1 cellular context compared by ENCODE assay signal in the genomic region with DNA sequence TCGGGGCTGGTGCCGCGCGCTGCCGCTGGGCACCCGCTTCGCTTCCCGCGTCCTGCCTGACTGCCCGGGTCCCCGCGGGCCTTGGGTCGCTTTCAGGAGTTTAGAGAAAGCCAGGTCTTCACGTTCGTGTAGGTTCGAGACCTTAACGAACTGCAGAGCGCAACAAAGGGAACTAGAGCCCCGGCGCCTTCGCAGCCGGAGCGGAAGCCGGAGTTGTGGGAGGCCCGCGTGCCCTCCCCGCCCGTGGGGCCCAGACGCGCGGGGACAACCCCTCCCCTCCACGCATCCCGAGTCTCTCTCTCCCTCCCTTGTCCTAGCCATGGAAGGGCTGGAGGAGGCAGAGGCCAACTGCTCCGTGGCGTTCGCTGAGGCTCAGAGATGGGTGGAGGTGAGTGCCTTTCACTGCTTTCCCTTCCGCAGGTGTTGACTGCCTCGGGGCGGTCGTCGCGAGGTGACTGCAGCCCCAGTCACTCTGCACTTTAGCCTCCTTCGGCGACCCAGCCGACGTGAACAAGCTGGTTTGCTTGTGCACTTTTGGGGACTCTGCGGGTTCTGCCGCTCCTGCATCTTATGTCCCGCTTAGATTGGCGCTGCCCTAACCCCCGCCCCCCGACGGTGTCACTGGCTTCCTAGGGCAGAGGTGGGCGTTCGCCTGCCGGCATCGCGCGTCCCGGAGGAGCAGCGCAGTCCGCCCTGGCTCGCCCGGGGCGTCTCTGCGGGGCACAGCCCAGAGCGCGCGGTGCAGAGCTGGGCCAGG.
TF ChIP-seq lines count a peak whose summit lies in the region.

No MANE protein-coding gene starts in this region.

TF ChIP-seq in HepG2, 621 proteins besides CTCF, POLR2A, EP300 and RAD21 (continued from another document and continues in another):
- TF ChIP-seq, protein P1, sequence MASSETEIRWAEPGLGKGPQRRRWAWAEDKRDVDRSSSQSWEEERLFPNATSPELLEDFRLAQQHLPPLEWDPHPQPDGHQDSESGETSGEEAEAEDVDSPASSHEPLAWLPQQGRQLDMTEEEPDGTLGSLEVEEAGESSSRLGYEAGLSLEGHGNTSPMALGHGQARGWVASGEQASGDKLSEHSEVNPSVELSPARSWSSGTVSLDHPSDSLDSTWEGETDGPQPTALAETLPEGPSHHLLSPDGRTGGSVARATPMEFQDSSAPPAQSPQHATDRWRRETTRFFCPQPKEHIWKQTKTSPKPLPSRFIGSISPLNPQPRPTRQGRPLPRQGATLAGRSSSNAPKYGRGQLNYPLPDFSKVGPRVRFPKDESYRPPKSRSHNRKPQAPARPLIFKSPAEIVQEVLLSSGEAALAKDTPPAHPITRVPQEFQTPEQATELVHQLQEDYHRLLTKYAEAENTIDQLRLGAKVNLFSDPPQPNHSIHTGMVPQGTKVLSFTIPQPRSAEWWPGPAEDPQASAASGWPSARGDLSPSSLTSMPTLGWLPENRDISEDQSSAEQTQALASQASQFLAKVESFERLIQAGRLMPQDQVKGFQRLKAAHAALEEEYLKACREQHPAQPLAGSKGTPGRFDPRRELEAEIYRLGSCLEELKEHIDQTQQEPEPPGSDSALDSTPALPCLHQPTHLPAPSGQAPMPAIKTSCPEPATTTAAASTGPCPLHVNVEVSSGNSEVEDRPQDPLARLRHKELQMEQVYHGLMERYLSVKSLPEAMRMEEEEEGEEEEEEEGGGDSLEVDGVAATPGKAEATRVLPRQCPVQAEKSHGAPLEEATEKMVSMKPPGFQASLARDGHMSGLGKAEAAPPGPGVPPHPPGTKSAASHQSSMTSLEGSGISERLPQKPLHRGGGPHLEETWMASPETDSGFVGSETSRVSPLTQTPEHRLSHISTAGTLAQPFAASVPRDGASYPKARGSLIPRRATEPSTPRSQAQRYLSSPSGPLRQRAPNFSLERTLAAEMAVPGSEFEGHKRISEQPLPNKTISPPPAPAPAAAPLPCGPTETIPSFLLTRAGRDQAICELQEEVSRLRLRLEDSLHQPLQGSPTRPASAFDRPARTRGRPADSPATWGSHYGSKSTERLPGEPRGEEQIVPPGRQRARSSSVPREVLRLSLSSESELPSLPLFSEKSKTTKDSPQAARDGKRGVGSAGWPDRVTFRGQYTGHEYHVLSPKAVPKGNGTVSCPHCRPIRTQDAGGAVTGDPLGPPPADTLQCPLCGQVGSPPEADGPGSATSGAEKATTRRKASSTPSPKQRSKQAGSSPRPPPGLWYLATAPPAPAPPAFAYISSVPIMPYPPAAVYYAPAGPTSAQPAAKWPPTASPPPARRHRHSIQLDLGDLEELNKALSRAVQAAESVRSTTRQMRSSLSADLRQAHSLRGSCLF (CRISPR knock-in tag; IDR thresholded peaks at IDR 0.05; ENCODE audit: borderline replicate concordance): 0 out of 2 replicates have a peak, but pooled peaks have one; percentile 30
- no peak for TF ChIP-seq RORA (CRISPR knock-in tag; IDR thresholded peaks at IDR 0.05)
- 0 out of 2 replicates have a peak, but pooled peaks have one; percentile 48 for TF ChIP-seq ZNF598 (CRISPR knock-in tag; IDR thresholded peaks at IDR 0.05; ENCODE audit: borderline replicate concordance)
- no peak for TF ChIP-seq STAT5B (CRISPR knock-in tag; IDR thresholded peaks at IDR 0.05)
- TF ChIP-seq MXD4 (CRISPR knock-in tag; IDR thresholded peaks at IDR 0.05): peak; percentile 54; the same call in 1 of the 2 replicates
- no peak for TF ChIP-seq ZNF296 (CRISPR knock-in tag; conservative IDR thresholded peaks at IDR 0.05)
- TF ChIP-seq TOE1 (CRISPR knock-in tag; IDR thresholded peaks at IDR 0.05): no peak
- TF ChIP-seq ZFP37 (CRISPR knock-in tag; IDR thresholded peaks at IDR 0.05; ENCODE audit: borderline replicate concordance): no peak
- TF ChIP-seq, protein P2, sequence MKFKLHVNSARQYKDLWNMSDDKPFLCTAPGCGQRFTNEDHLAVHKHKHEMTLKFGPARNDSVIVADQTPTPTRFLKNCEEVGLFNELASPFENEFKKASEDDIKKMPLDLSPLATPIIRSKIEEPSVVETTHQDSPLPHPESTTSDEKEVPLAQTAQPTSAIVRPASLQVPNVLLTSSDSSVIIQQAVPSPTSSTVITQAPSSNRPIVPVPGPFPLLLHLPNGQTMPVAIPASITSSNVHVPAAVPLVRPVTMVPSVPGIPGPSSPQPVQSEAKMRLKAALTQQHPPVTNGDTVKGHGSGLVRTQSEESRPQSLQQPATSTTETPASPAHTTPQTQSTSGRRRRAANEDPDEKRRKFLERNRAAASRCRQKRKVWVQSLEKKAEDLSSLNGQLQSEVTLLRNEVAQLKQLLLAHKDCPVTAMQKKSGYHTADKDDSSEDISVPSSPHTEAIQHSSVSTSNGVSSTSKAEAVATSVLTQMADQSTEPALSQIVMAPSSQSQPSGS (CRISPR knock-in tag; IDR thresholded peaks at IDR 0.05): 0 out of 2 replicates have a peak, but pooled peaks have one; percentile 25
- TF ChIP-seq NBN (conservative IDR thresholded peaks at IDR 0.05): no peak
- peak; percentile 67; the same call in 1 of the 2 replicates for TF ChIP-seq SSRP1 (CRISPR knock-in tag; IDR thresholded peaks at IDR 0.05)
- TF ChIP-seq GZF1 (CRISPR knock-in tag; IDR thresholded peaks at IDR 0.05): no peak
- no peak for TF ChIP-seq TARDBP (CRISPR knock-in tag; IDR thresholded peaks at IDR 0.05)
- TF ChIP-seq PLRG1 (conservative IDR thresholded peaks at IDR 0.05): no peak
- TF ChIP-seq, protein P3, sequence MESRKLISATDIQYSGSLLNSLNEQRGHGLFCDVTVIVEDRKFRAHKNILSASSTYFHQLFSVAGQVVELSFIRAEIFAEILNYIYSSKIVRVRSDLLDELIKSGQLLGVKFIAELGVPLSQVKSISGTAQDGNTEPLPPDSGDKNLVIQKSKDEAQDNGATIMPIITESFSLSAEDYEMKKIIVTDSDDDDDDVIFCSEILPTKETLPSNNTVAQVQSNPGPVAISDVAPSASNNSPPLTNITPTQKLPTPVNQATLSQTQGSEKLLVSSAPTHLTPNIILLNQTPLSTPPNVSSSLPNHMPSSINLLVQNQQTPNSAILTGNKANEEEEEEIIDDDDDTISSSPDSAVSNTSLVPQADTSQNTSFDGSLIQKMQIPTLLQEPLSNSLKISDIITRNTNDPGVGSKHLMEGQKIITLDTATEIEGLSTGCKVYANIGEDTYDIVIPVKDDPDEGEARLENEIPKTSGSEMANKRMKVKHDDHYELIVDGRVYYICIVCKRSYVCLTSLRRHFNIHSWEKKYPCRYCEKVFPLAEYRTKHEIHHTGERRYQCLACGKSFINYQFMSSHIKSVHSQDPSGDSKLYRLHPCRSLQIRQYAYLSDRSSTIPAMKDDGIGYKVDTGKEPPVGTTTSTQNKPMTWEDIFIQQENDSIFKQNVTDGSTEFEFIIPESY (CRISPR knock-in tag; IDR thresholded peaks at IDR 0.05): 0 out of 2 replicates have a peak, but pooled peaks have one; percentile 5
- TF ChIP-seq NR3C1 (CRISPR knock-in tag; IDR thresholded peaks at IDR 0.05): no peak
- no peak; the same call in 1 of the 2 replicates for TF ChIP-seq MTA1 (CRISPR knock-in tag; IDR thresholded peaks at IDR 0.05; ENCODE audit: borderline replicate concordance)
- TF ChIP-seq IKZF4 (CRISPR knock-in tag; IDR thresholded peaks at IDR 0.05; ENCODE audit: borderline replicate concordance, low read depth, not compliant biosample characterization): no peak
- TF ChIP-seq, protein P4, sequence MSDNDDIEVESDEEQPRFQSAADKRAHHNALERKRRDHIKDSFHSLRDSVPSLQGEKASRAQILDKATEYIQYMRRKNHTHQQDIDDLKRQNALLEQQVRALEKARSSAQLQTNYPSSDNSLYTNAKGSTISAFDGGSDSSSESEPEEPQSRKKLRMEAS (IDR thresholded peaks at IDR 0.05): peak; percentile 69
- TF ChIP-seq, protein P5, sequence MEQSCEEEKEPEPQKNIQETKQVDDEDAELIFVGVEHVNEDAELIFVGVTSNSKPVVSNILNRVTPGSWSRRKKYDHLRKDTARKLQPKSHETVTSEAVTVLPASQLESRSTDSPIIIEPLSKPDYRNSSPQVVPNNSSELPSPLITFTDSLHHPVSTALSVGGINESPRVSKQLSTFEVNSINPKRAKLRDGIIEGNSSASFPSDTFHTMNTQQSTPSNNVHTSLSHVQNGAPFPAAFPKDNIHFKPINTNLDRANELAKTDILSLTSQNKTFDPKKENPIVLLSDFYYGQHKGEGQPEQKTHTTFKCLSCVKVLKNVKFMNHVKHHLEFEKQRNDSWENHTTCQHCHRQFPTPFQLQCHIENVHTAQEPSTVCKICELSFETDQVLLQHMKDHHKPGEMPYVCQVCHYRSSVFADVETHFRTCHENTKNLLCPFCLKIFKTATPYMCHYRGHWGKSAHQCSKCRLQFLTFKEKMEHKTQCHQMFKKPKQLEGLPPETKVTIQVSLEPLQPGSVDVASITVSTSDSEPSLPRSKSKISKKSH (CRISPR knock-in tag; IDR thresholded peaks at IDR 0.05; ENCODE audit: borderline replicate concordance): peak; percentile 69
- TF ChIP-seq, protein P6, sequence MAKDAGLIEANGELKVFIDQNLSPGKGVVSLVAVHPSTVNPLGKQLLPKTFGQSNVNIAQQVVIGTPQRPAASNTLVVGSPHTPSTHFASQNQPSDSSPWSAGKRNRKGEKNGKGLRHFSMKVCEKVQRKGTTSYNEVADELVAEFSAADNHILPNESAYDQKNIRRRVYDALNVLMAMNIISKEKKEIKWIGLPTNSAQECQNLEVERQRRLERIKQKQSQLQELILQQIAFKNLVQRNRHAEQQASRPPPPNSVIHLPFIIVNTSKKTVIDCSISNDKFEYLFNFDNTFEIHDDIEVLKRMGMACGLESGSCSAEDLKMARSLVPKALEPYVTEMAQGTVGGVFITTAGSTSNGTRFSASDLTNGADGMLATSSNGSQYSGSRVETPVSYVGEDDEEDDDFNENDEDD (CRISPR knock-in tag; IDR thresholded peaks at IDR 0.05; ENCODE audit: borderline replicate concordance): peak; percentile 31; the same call in 1 of the 2 replicates
- TF ChIP-seq XRCC5 (optimal IDR thresholded peaks at IDR 0.05; ENCODE audit: low read length): peak; percentile 29
- TF ChIP-seq IRX3 (CRISPR knock-in tag; IDR thresholded peaks at IDR 0.05; ENCODE audit: borderline replicate concordance, low read depth): no peak
- TF ChIP-seq, protein P7, sequence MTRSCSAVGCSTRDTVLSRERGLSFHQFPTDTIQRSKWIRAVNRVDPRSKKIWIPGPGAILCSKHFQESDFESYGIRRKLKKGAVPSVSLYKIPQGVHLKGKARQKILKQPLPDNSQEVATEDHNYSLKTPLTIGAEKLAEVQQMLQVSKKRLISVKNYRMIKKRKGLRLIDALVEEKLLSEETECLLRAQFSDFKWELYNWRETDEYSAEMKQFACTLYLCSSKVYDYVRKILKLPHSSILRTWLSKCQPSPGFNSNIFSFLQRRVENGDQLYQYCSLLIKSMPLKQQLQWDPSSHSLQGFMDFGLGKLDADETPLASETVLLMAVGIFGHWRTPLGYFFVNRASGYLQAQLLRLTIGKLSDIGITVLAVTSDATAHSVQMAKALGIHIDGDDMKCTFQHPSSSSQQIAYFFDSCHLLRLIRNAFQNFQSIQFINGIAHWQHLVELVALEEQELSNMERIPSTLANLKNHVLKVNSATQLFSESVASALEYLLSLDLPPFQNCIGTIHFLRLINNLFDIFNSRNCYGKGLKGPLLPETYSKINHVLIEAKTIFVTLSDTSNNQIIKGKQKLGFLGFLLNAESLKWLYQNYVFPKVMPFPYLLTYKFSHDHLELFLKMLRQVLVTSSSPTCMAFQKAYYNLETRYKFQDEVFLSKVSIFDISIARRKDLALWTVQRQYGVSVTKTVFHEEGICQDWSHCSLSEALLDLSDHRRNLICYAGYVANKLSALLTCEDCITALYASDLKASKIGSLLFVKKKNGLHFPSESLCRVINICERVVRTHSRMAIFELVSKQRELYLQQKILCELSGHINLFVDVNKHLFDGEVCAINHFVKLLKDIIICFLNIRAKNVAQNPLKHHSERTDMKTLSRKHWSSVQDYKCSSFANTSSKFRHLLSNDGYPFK (CRISPR knock-in tag; IDR thresholded peaks at IDR 0.05; ENCODE audit: borderline replicate concordance): peak; percentile 75; the same call in 1 of the 2 replicates
- TF ChIP-seq, protein P8, sequence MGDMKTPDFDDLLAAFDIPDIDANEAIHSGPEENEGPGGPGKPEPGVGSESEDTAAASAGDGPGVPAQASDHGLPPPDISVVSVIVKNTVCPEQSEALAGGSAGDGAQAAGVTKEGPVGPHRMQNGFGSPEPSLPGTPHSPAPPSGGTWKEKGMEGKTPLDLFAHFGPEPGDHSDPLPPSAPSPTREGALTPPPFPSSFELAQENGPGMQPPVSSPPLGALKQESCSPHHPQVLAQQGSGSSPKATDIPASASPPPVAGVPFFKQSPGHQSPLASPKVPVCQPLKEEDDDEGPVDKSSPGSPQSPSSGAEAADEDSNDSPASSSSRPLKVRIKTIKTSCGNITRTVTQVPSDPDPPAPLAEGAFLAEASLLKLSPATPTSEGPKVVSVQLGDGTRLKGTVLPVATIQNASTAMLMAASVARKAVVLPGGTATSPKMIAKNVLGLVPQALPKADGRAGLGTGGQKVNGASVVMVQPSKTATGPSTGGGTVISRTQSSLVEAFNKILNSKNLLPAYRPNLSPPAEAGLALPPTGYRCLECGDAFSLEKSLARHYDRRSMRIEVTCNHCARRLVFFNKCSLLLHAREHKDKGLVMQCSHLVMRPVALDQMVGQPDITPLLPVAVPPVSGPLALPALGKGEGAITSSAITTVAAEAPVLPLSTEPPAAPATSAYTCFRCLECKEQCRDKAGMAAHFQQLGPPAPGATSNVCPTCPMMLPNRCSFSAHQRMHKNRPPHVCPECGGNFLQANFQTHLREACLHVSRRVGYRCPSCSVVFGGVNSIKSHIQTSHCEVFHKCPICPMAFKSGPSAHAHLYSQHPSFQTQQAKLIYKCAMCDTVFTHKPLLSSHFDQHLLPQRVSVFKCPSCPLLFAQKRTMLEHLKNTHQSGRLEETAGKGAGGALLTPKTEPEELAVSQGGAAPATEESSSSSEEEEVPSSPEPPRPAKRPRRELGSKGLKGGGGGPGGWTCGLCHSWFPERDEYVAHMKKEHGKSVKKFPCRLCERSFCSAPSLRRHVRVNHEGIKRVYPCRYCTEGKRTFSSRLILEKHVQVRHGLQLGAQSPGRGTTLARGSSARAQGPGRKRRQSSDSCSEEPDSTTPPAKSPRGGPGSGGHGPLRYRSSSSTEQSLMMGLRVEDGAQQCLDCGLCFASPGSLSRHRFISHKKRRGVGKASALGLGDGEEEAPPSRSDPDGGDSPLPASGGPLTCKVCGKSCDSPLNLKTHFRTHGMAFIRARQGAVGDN (CRISPR knock-in tag; IDR thresholded peaks at IDR 0.05): peak; percentile 82
- TF ChIP-seq, protein P9, sequence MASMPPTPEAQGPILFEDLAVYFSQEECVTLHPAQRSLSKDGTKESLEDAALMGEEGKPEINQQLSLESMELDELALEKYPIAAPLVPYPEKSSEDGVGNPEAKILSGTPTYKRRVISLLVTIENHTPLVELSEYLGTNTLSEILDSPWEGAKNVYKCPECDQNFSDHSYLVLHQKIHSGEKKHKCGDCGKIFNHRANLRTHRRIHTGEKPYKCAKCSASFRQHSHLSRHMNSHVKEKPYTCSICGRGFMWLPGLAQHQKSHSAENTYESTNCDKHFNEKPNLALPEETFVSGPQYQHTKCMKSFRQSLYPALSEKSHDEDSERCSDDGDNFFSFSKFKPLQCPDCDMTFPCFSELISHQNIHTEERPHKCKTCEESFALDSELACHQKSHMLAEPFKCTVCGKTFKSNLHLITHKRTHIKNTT (CRISPR knock-in tag; IDR thresholded peaks at IDR 0.05): no peak
- no peak for TF ChIP-seq CBFB (CRISPR knock-in tag; IDR thresholded peaks at IDR 0.05)
- no peak for TF ChIP-seq ZNF510 (CRISPR knock-in tag; IDR thresholded peaks at IDR 0.05; ENCODE audit: low read depth)
- TF ChIP-seq SAP130 (CRISPR knock-in tag; IDR thresholded peaks at IDR 0.05; ENCODE audit: low read depth): peak; percentile 55
- TF ChIP-seq, protein P10, sequence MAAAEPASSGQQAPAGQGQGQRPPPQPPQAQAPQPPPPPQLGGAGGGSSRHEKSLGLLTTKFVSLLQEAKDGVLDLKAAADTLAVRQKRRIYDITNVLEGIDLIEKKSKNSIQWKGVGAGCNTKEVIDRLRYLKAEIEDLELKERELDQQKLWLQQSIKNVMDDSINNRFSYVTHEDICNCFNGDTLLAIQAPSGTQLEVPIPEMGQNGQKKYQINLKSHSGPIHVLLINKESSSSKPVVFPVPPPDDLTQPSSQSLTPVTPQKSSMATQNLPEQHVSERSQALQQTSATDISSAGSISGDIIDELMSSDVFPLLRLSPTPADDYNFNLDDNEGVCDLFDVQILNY (CRISPR knock-in tag; conservative IDR thresholded peaks at IDR 0.05): peak; percentile 53; the same call in 1 of the 2 replicates
